8 cellular contexts compared by ENCODE assay signal in the genomic region with DNA sequence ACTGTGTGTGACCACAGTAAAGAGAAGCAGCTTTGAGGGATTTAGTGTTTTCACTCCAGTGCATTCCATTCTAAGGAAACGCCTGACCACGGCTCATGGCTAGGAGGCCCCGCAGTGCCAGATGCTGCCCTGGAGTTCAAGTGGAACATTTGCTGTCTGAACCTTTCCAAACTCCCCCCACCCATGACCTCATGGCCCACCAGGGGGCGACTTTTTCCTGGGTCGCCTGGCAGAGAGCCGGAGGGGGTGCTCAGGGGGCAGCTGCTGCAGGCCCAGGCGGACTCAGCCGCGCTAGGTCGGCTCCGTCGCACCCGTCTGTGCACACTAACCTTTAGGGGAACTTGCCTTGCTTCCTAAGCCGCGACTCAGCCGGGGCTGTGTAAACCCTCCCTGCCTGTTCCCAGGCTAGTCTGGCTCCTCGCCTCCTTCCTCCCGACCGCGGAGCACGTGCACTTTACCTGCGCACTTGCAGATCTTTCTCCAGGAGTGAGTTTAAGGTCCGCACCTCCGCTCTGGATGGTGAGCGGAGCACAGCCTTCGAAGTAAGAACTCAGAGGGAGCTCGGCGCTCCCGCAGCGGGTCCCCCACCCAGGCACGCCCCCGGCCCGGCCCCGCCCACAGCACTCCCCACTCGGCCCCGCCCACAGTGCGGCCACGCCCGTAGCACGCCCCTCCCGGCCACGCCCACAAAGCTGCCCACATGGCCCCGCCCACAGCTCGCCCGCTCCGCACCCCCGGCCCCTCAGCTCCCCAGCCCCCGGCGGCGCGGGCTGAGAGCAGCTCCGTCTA. TPM values are rescaled to one million over a fixed set of nuclear protein-coding genes. Genes with fewer than 3 reads are reported as not detected.
DNase-seq lines count a peak whose midpoint lies in the region; TF ChIP-seq lines count a peak whose summit lies in the region.

A gene (minus strand): TSS at position 550 of the 789 bp plus-strand sequence. CDS start 17,441 bp downstream, outside the sequence.

- POLR2A ChIA-PET in AG04450 (lab: Yijun Ruan, JAX), result no interaction called here

- H3K9me3 ChIP-seq in AG04450 (ENCODE audit: control insufficient read depth, insufficient read depth, low read length) (peaks cover 5% of the 10 kb centered on the region; the same call in 1 of the 2 replicates), HUES6 (ENCODE audit: control insufficient read depth, insufficient read depth, low read depth, low read length) (no peaks in the 10 kb centered on the region)

- no peaks in the 10 kb centered on the region for H3K36me3 ChIP-seq in HUES6 (ENCODE audit: control insufficient read depth, insufficient read depth, low read length)

- TF ChIP-seq CTCF in AG04450 (IDR thresholded peaks at IDR 0.05; ENCODE audit: low read depth, low read length) (peak; percentile 36; the same call in 1 of the 2 replicates), astrocyte of the cerebellum (IDR thresholded peaks at IDR 0.05; ENCODE audit: low read depth, low read length, missing control alignments) (peak; percentile 37)

- in situ Hi-C loops in astrocyte of the cerebellum (cut with HindIII; ENCODE audit: low sequenced_read_pairs), result no loop called here

- CTCF ChIA-PET in AG04450 (lab: Charles Lee), result interaction anchor here (0.7 to 2.8 kb wide), 4 partner anchors 15 to 28 kb away, joined by 3 to 11 read pairs (median 6); no protein-coding TSS in a partner anchor

- peak within 1 kb of the TSS; percentile 18 for H3K9ac ChIP-seq in HUES6 (ENCODE audit: low read length)

- H3K27me3 ChIP-seq in AG04450 (ENCODE audit: control insufficient read depth, insufficient read depth, low read length) (peaks cover 61% of the 10 kb centered on the region), HUES6 (ENCODE audit: control insufficient read depth, insufficient read depth, low read length) (peaks cover 93% of the 10 kb centered on the region)

- peaks cover 30% of the 10 kb centered on the region for H3K4me1 ChIP-seq in HUES6 (ENCODE audit: control insufficient read depth, insufficient read depth, low read length)

- H3K27ac ChIP-seq in AG04450 (ENCODE audit: low read depth, low read length) (no peak within 1 kb of the TSS), HUES6 (ENCODE audit: low read depth, low read length) (no peak within 1 kb of the TSS)

- DNase-seq in AG04450 (ENCODE audit: low read depth, low spot score) (no peak), SW480 (ENCODE audit: low spot score) (peak; percentile 46), astrocyte of the cerebellum (ENCODE audit: low read depth) (peak; percentile 68), iPS-NIHi11 (ENCODE audit: low spot score) (peak; percentile 90), hippocampal formation (lab: John Stamatoyannopoulos, UW) (no peak), midbrain (lab: John Stamatoyannopoulos, UW) (no peak)
- peak; percentile 70 for DNase-seq in stimulated activated CD4-positive, alpha-beta T cell treated with anti-CD3 and anti-CD28 coated beads, Interleukin-4, amount 100 ng/mL, for 1 hour

- H3K4me3 ChIP-seq in AG04450 (ENCODE audit: low read depth, low read length) (peak within 1 kb of the TSS; percentile 22; the same call in 1 of the 2 replicates), HUES6 (ENCODE audit: low read depth, low read length) (peak within 1 kb of the TSS; percentile 67), astrocyte of the cerebellum (ENCODE audit: low read depth, low read length) (peak within 1 kb of the TSS; percentile 22)

RNA-seq across cellular contexts. Expression of the gene that starts here (rescaled TPM):
- polyA plus RNA-seq in AG04450 (2011; rRNA removed), result not detected in 2 replicates
- polyA minus RNA-seq in AG04450 (2011; rRNA and poly(A)+ RNA removed), result not detected in 2 replicates

Comparison
In these comparisons a context has a peak if more than half of its experiments do, and no peak if none do; other contexts are left out.
1. DNase-seq: peak in SW480 (single experiment), astrocyte of the cerebellum (single experiment), iPS-NIHi11 (single experiment) and stimulated activated CD4-positive, alpha-beta T cell treated with anti-CD3 and anti-CD28 coated beads, Interleukin-4, amount 100 ng/mL, for 1 hour (single experiment); none in AG04450 (single experiment), hippocampal formation (0 of 2) and midbrain (single experiment).
2. Peak in every context shown above with its lines, with median percentiles within 50 percentile points of each other: H3K4me3 ChIP-seq.